Comparison of ENCODE assay signal across 14 cellular contexts in the genomic region with DNA sequence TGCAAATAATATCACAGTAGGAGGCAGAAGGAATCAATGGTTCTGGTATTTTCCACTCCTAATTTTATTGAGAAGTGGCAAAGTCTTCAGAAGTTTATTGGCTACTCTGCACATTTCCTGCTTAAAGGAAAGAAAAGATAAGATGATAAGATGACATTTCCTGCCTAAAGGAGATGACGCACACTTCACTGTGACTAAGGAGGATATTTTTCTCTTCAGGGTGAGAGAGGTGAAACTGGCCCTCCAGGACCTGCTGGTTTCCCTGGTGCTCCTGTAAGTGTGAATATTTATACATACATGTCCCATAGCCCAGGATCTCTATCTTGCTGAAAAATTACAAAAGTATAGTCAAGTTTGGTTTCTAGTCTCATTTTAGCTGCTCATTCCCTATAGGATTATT. TPM values are rescaled to one million over a fixed set of nuclear protein-coding genes. Genes with fewer than 3 reads are reported as not detected.
DNase-seq lines count a peak whose midpoint lies in the region; ATAC-seq and TF ChIP-seq lines count a peak whose summit lies in the region.
"Had no signal": no experiment of that assay in that cellular context is flagged by ENCODE, and none has a peak within 500 bp of the region (broad histone marks: within the 10 kb centered on the region; RNA-seq: fewer than 3 reads in every experiment).

No MANE protein-coding gene starts in this region.

- H3K9me1 ChIP-seq in IMR-90 (ENCODE audit: insufficient read depth, low read length): peaks cover 4% of the 10 kb centered on the region

- H3K27me3 ChIP-seq in IMR-90 (ENCODE audit: control insufficient read depth, insufficient read depth, low read length) (no peaks in the 10 kb centered on the region), hepatocyte (no peaks in the 10 kb centered on the region), aorta (ENCODE audit: control insufficient read depth in 1 of 2, insufficient read depth in 2 of 2, low read length in 1 of 2) (no peaks in the 10 kb centered on the region), upper lobe of right lung (no peaks in the 10 kb centered on the region)

- peak overlapping the region; percentile 26; the same call in 1 of the 2 replicates for H3K27ac ChIP-seq in IMR-90 (ENCODE audit: insufficient read depth, low read length)
- peak overlapping the region; percentile 65 for H3K27ac ChIP-seq in hepatocyte
- H3K27ac ChIP-seq in aorta (ENCODE audit: low read depth in 1 of 2, low read length in 2 of 2): no peak overlapping the region
- no peak overlapping the region for H3K27ac ChIP-seq in upper lobe of right lung

- H2BK5ac ChIP-seq in IMR-90 (ENCODE audit: low read depth, low read length, poor library complexity, severe bottlenecking): peak overlapping the region; percentile 99

- TF ChIP-seq CTCF in AG10803 (conservative IDR thresholded peaks at IDR 0.05; ENCODE audit: low read length): no peak
- no peak for TF ChIP-seq CTCF in IMR-90 (conservative IDR thresholded peaks at IDR 0.05; ENCODE audit: low read depth, low read length)
- no peak for TF ChIP-seq CTCF in hepatocyte (IDR thresholded peaks at IDR 0.05; ENCODE audit: poor library complexity)
- TF ChIP-seq CTCF in upper lobe of right lung (IDR thresholded peaks at IDR 0.05): no peak

- H4K20me1 ChIP-seq in IMR-90 (ENCODE audit: insufficient read depth, low read length) (no peaks in the 10 kb centered on the region), hepatocyte (ENCODE audit: insufficient read depth, poor library complexity, severe bottlenecking) (no peaks in the 10 kb centered on the region)

- H3K23ac ChIP-seq in IMR-90 (ENCODE audit: low read depth, low read length): no peak overlapping the region; the same call in 1 of the 2 replicates

- H4K5ac ChIP-seq in IMR-90 (ENCODE audit: low read depth, low read length): peak overlapping the region; percentile 40

- H2AK9ac ChIP-seq in IMR-90 (replicated peaks; ENCODE audit: low read depth, low read length, poor library complexity): no peak overlapping the region

- 0 out of 2 replicates have a peak overlapping the region, but pooled peaks have one; percentile 1 for H2AK5ac ChIP-seq in IMR-90 (ENCODE audit: low read depth, low read length)

- H4K8ac ChIP-seq in IMR-90 (ENCODE audit: low read depth in 2 of 2, low read length in 2 of 2): peak overlapping the region; percentile 37 to 88

- H3K36me3 Mint-ChIP-seq in activated T-helper 17 cell treated with anti-CD3 and anti-CD28 coated beads, Interleukin-2, amount 50 U/mL, for 72 hours (ENCODE audit: low read depth): no peaks in the 10 kb centered on the region
- H3K36me3 Mint-ChIP-seq: CD14-positive monocyte, WTC11 had no signal

- H3K36me3 ChIP-seq in IMR-90 (ENCODE audit: control insufficient read depth, insufficient read depth, low read length) (peaks cover 82% of the 10 kb centered on the region), hepatocyte (replicated peaks; ENCODE audit: insufficient read depth, low read depth) (no peaks in the 10 kb centered on the region), aorta (ENCODE audit: control insufficient read depth in 1 of 2, insufficient read depth in 2 of 2, low read length in 1 of 2) (peaks cover 14 to 15% of the 10 kb centered on the region in 2 donors), upper lobe of right lung (peaks cover 55% of the 10 kb centered on the region)

- H3K9ac ChIP-seq in IMR-90 (ENCODE audit: low read depth, low read length): no peak overlapping the region

- no peak overlapping the region; the same call in 1 of the 2 replicates for H4K91ac ChIP-seq in IMR-90 (ENCODE audit: insufficient read depth, low read depth, low read length)

- no peak for TF ChIP-seq RAD21 in IMR-90 (IDR thresholded peaks at IDR 0.05; ENCODE audit: low read length)

- dilution Hi-C loops in IMR-90 (cut with HindIII; ENCODE audit: low sequenced_read_pairs, unreplicated experiment): no loop called here

- peak overlapping the region; percentile 4; the same call in 1 of the 2 replicates for H3K18ac ChIP-seq in IMR-90 (ENCODE audit: low read depth, low read length)

- H3K4ac ChIP-seq in IMR-90 (ENCODE audit: low read depth, low read length): peak overlapping the region; percentile 34

- H2AFZ ChIP-seq in IMR-90 (replicated peaks; ENCODE audit: low read length, poor library complexity) (no peak overlapping the region), hepatocyte (no peak overlapping the region)

- H3K14ac ChIP-seq in IMR-90 (replicated peaks; ENCODE audit: low read depth, low read length): no peak overlapping the region; the same call in 1 of the 2 replicates

- H3K79me1 ChIP-seq in IMR-90 (ENCODE audit: low read depth in 1 of 2, low read length in 2 of 2): peaks cover 21 to 54% of the 10 kb centered on the region in 2 experiments

- peak overlapping the region; percentile 16 for H3K27ac Mint-ChIP-seq in activated T-helper 17 cell treated with anti-CD3 and anti-CD28 coated beads, Interleukin-2, amount 50 U/mL, for 72 hours
- H3K27ac Mint-ChIP-seq: CD14-positive monocyte, WTC11 had no signal

- H3K4me3 ChIP-seq in AG10803 (ENCODE audit: low read length) (no peak overlapping the region), IMR-90 (ENCODE audit: insufficient read depth, low read depth, low read length) (no peak overlapping the region), hepatocyte (no peak overlapping the region), aorta (ENCODE audit: low read length in 2 of 2) (no peak overlapping the region), upper lobe of right lung (no peak overlapping the region)

- WGBS in IMR-90 (ENCODE audit: extremely low coverage in 2 of 2, insufficient read length in 1 of 2), 2 experiments: no CpG with 5 or more reads among the region's 1 CpG
- 40% methylated on average over 1 of the region's 1 CpG for WGBS in hepatocyte (ENCODE audit: low lambda C conversion rate, missing lambda C conversion rate)
- 15 to 25% methylated on average over 1 of the region's 1 CpG for WGBS in aorta, 2 donors

- H3K4me1 ChIP-seq in IMR-90 (ENCODE audit: control insufficient read depth, insufficient read depth, low read length): peaks cover 10% of the 10 kb centered on the region
- H3K4me1 ChIP-seq in hepatocyte (ENCODE audit: insufficient read depth): peaks cover 3% of the 10 kb centered on the region
- no peaks in the 10 kb centered on the region for H3K4me1 ChIP-seq in aorta (ENCODE audit: control insufficient read depth in 1 of 2, insufficient read depth in 2 of 2, low read length in 2 of 2)
- no peaks in the 10 kb centered on the region for H3K4me1 ChIP-seq in upper lobe of right lung

- no peaks in the 10 kb centered on the region for H3K9me2 ChIP-seq in hepatocyte (replicated peaks; ENCODE audit: insufficient read depth)

- no peak for TF ChIP-seq POLR2A in IMR-90 (IDR thresholded peaks at IDR 0.05; ENCODE audit: low read depth, low read length)

- ATAC-seq in IMR-90 (ENCODE audit: low read depth) (peak; percentile 25), GM21360 (IDR thresholded peaks at IDR 0.05; ENCODE audit: unreplicated experiment) (no peak), aorta (ENCODE audit: low FRiP score) (no peak), upper lobe of right lung (no peak)
- peak; percentile 65 for ATAC-seq in activated T-helper 17 cell treated with anti-CD3 and anti-CD28 coated beads, Interleukin-2, amount 50 U/mL, for 72 hours (replicated peaks)
- ATAC-seq: WTC11 had no signal

- in situ Hi-C loops in IMR-90 (cut with MboI; ENCODE audit: low sequenced_read_pairs): no loop called here

- H3K9me3 ChIP-seq in IMR-90 (ENCODE audit: control insufficient read depth, insufficient read depth, low read length) (no peaks in the 10 kb centered on the region), hepatocyte (ENCODE audit: low read depth) (no peaks in the 10 kb centered on the region), aorta (ENCODE audit: control insufficient read depth, low read length) (no peaks in the 10 kb centered on the region), upper lobe of right lung (no peaks in the 10 kb centered on the region)

- no TSS peak for BruUV-seq in IMR-90 (replicated peaks; lab: Mats Ljungman, UMichigan)

- intact Hi-C loops in IMR-90 (cut with micrococcal nuclease) (loop anchor here (5.0 kb wide), 1 partner anchor 40 kb away; no protein-coding TSS in a partner anchor), aorta (cut with DNase I) (loop anchor here (10.0 kb wide), 2 partner anchors 53 to 413 kb away; no protein-coding TSS in a partner anchor), posterior vena cava (cut with DNase I) (no loop called here), upper lobe of right lung (cut with DNase I) (no loop called here)

- no peak overlapping the region for H3K4me3 Mint-ChIP-seq in activated T-helper 17 cell treated with anti-CD3 and anti-CD28 coated beads, Interleukin-2, amount 50 U/mL, for 72 hours
- H3K4me3 Mint-ChIP-seq: activated T-cell treated with anti-CD3 and anti-CD28 coated beads, Interleukin-2, amount 50 U/mL, for 4 hours; CD14-positive monocyte; WTC11 had no signal

- no peaks in the 10 kb centered on the region for H3K27me3 Mint-ChIP-seq in activated T-helper 17 cell treated with anti-CD3 and anti-CD28 coated beads, Interleukin-2, amount 50 U/mL, for 72 hours

- H3K4me1 Mint-ChIP-seq in activated T-helper 17 cell treated with anti-CD3 and anti-CD28 coated beads, Interleukin-2, amount 50 U/mL, for 72 hours: no peaks in the 10 kb centered on the region
- H3K4me1 Mint-ChIP-seq: CD14-positive monocyte, WTC11 had no signal

- H2BK20ac ChIP-seq in IMR-90 (ENCODE audit: low read depth, low read length): no peak overlapping the region; the same call in 1 of the 2 replicates

- no peak overlapping the region for H2BK15ac ChIP-seq in IMR-90 (ENCODE audit: low read depth, low read length)

- DNase-seq in AG10803 (ENCODE audit: low read depth) (peak; percentile 50), IMR-90 (peak; percentile 85), hepatocyte (ENCODE audit: low spot score) (no peak), aorta (no peak), posterior vena cava (ENCODE audit: low spot score) (no peak), upper lobe of right lung (no peak)
- DNase-seq: activated T-cell treated with anti-CD3 and anti-CD28 coated beads, Interleukin-2, amount 50 U/mL, for 4 hours; central memory CD4-positive, alpha-beta T cell; foreskin melanocyte; NCI-H2029 treated with DMSO at 0.1 percent for 48 hours had no signal

- H3K4me2 ChIP-seq in IMR-90 (ENCODE audit: low read depth, low read length) (no peak overlapping the region), hepatocyte (no peak overlapping the region)

- H3K79me2 ChIP-seq in hepatocyte: peaks cover 9% of the 10 kb centered on the region

- CTCF ChIA-PET in IMR-90 (lab: Yijun Ruan, JAX): no interaction called here

- POLR2A ChIA-PET in IMR-90 (lab: Charles Lee; ENCODE audit: unreplicated experiment): no interaction called here

- peak overlapping the region; percentile 1; the same call in 1 of the 2 replicates for H3K56ac ChIP-seq in IMR-90 (ENCODE audit: extremely low read depth, insufficient read depth, low read length)

- peak overlapping the region; percentile 69 for H2BK120ac ChIP-seq in IMR-90 (ENCODE audit: low read depth, low read length)

- H3K9me3 Mint-ChIP-seq in activated T-helper 17 cell treated with anti-CD3 and anti-CD28 coated beads, Interleukin-2, amount 50 U/mL, for 72 hours: no peaks in the 10 kb centered on the region
- H3K9me3 Mint-ChIP-seq: activated T-cell treated with anti-CD3 and anti-CD28 coated beads, Interleukin-2, amount 50 U/mL, for 4 hours; WTC11 had no signal

RNA-seq across cellular contexts. Expression of a gene that starts 27.9 kb away (rescaled TPM):
- total RNA-seq in IMR-90 (2012; rRNA removed) (408 and 411 TPM in 2 replicates), hepatocyte (5,479 and 8,329 TPM in 2 replicates), aorta (1,000 to 10,000 TPM in 1 of 2 donors, 100 to 1,000 TPM in 1; 673 to 1,346 TPM), posterior vena cava (1,000 to 10,000 TPM in 1 of 2 donors, 100 to 1,000 TPM in 1; 826 to 2,244 TPM), upper lobe of right lung (188 TPM)
- polyA plus RNA-seq in IMR-90 (2012; rRNA removed) (326 and 402 TPM in 2 replicates), hepatocyte (6,699 and 6,726 TPM in 2 replicates), aorta (100 to 1,000 TPM; 155 to 875 TPM)
- polyA plus RNA-seq in IMR-90 (2012; cell fraction: cytosol; rRNA removed): 382 and 438 TPM in 2 replicates
- 291 and 482 TPM in 2 replicates for polyA plus RNA-seq in IMR-90 (2012; cell fraction: nucleus; rRNA removed; ENCODE audit: low replicate concordance)
- total RNA-seq in activated T-helper 17 cell treated with anti-CD3 and anti-CD28 coated beads, Interleukin-2, amount 50 U/mL, for 72 hours: under 1 TPM in 1 of 2 donors, not detected in 1; 0.64 TPM
- polyA plus RNA-seq: CD14-positive monocyte had no signal

Comparison
In these comparisons a context has a peak if more than half of its experiments do, and no peak if none do; other contexts are left out.
1. DNase-seq: peak in AG10803 (single experiment) and IMR-90 (single experiment); none in hepatocyte (single experiment), aorta (0 of 2), posterior vena cava (single experiment) and upper lobe of right lung (single experiment).
2. ATAC-seq: peak in IMR-90 (single experiment) and activated T-helper 17 cell treated with anti-CD3 and anti-CD28 coated beads, Interleukin-2, amount 50 U/mL, for 72 hours (single experiment); none in GM21360 (single experiment), aorta (single experiment) and upper lobe of right lung (single experiment).
3. H3K27ac ChIP-seq: peak in IMR-90 (single experiment) and hepatocyte (single experiment); none in aorta (0 of 2) and upper lobe of right lung (single experiment).
4. RNA of a gene that starts 27.9 kb away (total RNA-seq): 5,479 to 8,329 TPM in hepatocyte, 826 to 2,244 TPM in posterior vena cava, 673 to 1,346 TPM in aorta, 408 to 411 TPM in IMR-90 and 188 TPM in upper lobe of right lung (single experiment); 0.64 TPM in activated T-helper 17 cell treated with anti-CD3 and anti-CD28 coated beads, Interleukin-2, amount 50 U/mL, for 72 hours; every median in the first group is over 100 times any median in the second.
5. intact Hi-C loops: an anchor here in IMR-90 (5.0 kb wide) and aorta (10.0 kb wide); none called in posterior vena cava and upper lobe of right lung.